19 cellular contexts compared by ENCODE assay signal in genomic region chr6:135334169-135334568, GRCh38.
DNase-seq lines count a peak whose midpoint lies in the region; ATAC-seq and TF ChIP-seq lines count a peak whose summit lies in the region.
"Had no signal": no experiment of that assay in that cellular context is flagged by ENCODE, and none has a peak within 500 bp of the region (broad histone marks: within the 10 kb centered on the region; RNA-seq: fewer than 3 reads in every experiment).

No MANE protein-coding gene starts in this region.

- no peaks in the 10 kb centered on the region for H3K9me3 ChIP-seq in smooth muscle cell (replicated peaks; ENCODE audit: low read depth)
- H3K9me3 ChIP-seq: left lung, upper lobe of left lung had no signal

- no peak overlapping the region for H2AFZ ChIP-seq in smooth muscle cell (ENCODE audit: low read depth)

- no peak for TF ChIP-seq CTCF in astrocyte of the spinal cord (IDR thresholded peaks at IDR 0.05; ENCODE audit: low read depth, low read length)
- no peak for TF ChIP-seq CTCF in smooth muscle cell (IDR thresholded peaks at IDR 0.05; ENCODE audit: borderline replicate concordance, insufficient read depth, poor library complexity, severe bottlenecking)

- H4K20me1 ChIP-seq in smooth muscle cell (ENCODE audit: low read depth): no peaks in the 10 kb centered on the region

- ATAC-seq in stimulated activated effector memory CD8-positive, alpha-beta T cell treated with anti-CD3 and anti-CD28 coated beads, Interleukin-12 subunit alpha, Interleukin-12 subunit beta, amount 100 ng/mL, for 72 hours: no peak
- ATAC-seq: left lung; naive thymus-derived CD8-positive, alpha-beta T cell had no signal

- H3K27ac Mint-ChIP-seq in stimulated activated effector memory CD8-positive, alpha-beta T cell treated with anti-CD3 and anti-CD28 coated beads, Interleukin-12 subunit alpha, Interleukin-12 subunit beta, amount 100 ng/mL, for 72 hours: no peak overlapping the region
- H3K27ac Mint-ChIP-seq: naive thymus-derived CD8-positive, alpha-beta T cell had no signal

- in situ Hi-C loops in astrocyte of the spinal cord (cut with HindIII; ENCODE audit: low sequenced_read_pairs): no loop called here

- H3K79me2 ChIP-seq in smooth muscle cell (ENCODE audit: low read depth): no peaks in the 10 kb centered on the region

- no peaks in the 10 kb centered on the region for H3K27me3 ChIP-seq in smooth muscle cell (ENCODE audit: low read depth)
- H3K27me3 ChIP-seq: left lung, upper lobe of left lung had no signal

- H3K36me3 Mint-ChIP-seq in stimulated activated effector memory CD8-positive, alpha-beta T cell treated with anti-CD3 and anti-CD28 coated beads, Interleukin-12 subunit alpha, Interleukin-12 subunit beta, amount 100 ng/mL, for 72 hours: no peaks in the 10 kb centered on the region

- no peaks in the 10 kb centered on the region for H3K9me3 Mint-ChIP-seq in stimulated activated effector memory CD8-positive, alpha-beta T cell treated with anti-CD3 and anti-CD28 coated beads, Interleukin-12 subunit alpha, Interleukin-12 subunit beta, amount 100 ng/mL, for 72 hours
- H3K9me3 Mint-ChIP-seq: naive thymus-derived CD8-positive, alpha-beta T cell had no signal

- no peak overlapping the region for H3K9ac ChIP-seq in smooth muscle cell (ENCODE audit: low read depth)

- no peaks in the 10 kb centered on the region for H3K4me1 ChIP-seq in smooth muscle cell (ENCODE audit: low read depth)
- H3K4me1 ChIP-seq: left lung, upper lobe of left lung had no signal

- no peak overlapping the region for H3K27ac ChIP-seq in smooth muscle cell (ENCODE audit: low read depth)
- H3K27ac ChIP-seq: left lung, SK-N-MC, upper lobe of left lung had no signal

- DNase-seq in EH (ENCODE audit: low read depth) (peak; percentile 57), LHCN-M2 (ENCODE audit: low read depth) (peak; percentile 59), astrocyte of the spinal cord (ENCODE audit: low read depth, low spot score) (peak; percentile 32), kidney tubule cell (ENCODE audit: low spot score) (peak; percentile 61), smooth muscle cell (lab: John Stamatoyannopoulos, UW; ENCODE audit: unreplicated experiment) (no peak), dedifferentiated amniotic fluid mesenchymal stem cell (ENCODE audit: extremely low spot score) (no peak), Ammon's horn (ENCODE audit: low spot score) (no peak)
- no peak for DNase-seq in stimulated activated effector memory CD8-positive, alpha-beta T cell treated with anti-CD3 and anti-CD28 coated beads, Interleukin-12 subunit alpha, Interleukin-12 subunit beta, amount 100 ng/mL, for 72 hours (ENCODE audit: low spot score in 2 of 2)
- DNase-seq: activated CD8-positive, alpha-beta memory T cell treated with anti-CD3 and anti-CD28 coated beads for 24 hours; activated gamma-delta T cell; C1 segment of cervical spinal cord; caudate nucleus; left lung; naive thymus-derived CD8-positive, alpha-beta T cell; NCI-H2081 treated with DMSO at 0.1 percent for 48 hours; retina; stimulated activated CD4-positive, alpha-beta T cell treated with anti-CD3 and anti-CD28 coated beads, Interleukin-4, amount 100 ng/mL, for 1 hour; upper lobe of left lung had no signal

- WGBS in smooth muscle cell (ENCODE audit: low lambda C conversion rate): 96% methylated on average over 3 of the region's 3 CpGs

- H3K4me2 ChIP-seq in smooth muscle cell: no peak overlapping the region

- H3K4me3 Mint-ChIP-seq in stimulated activated effector memory CD8-positive, alpha-beta T cell treated with anti-CD3 and anti-CD28 coated beads, Interleukin-12 subunit alpha, Interleukin-12 subunit beta, amount 100 ng/mL, for 72 hours: no peak overlapping the region
- H3K4me3 Mint-ChIP-seq: naive thymus-derived CD8-positive, alpha-beta T cell had no signal

- H3K36me3 ChIP-seq in smooth muscle cell (ENCODE audit: low read depth): no peaks in the 10 kb centered on the region
- H3K36me3 ChIP-seq: left lung, upper lobe of left lung had no signal

- peaks cover 5% of the 10 kb centered on the region for H3K4me1 Mint-ChIP-seq in stimulated activated effector memory CD8-positive, alpha-beta T cell treated with anti-CD3 and anti-CD28 coated beads, Interleukin-12 subunit alpha, Interleukin-12 subunit beta, amount 100 ng/mL, for 72 hours
- H3K4me1 Mint-ChIP-seq: naive thymus-derived CD8-positive, alpha-beta T cell had no signal

- no peaks in the 10 kb centered on the region for H3F3A ChIP-seq in smooth muscle cell (ENCODE audit: low read depth)

- no peak overlapping the region for H3K4me3 ChIP-seq in astrocyte of the spinal cord (ENCODE audit: low read depth, low read length)
- H3K4me3 ChIP-seq in smooth muscle cell: no peak overlapping the region
- H3K4me3 ChIP-seq: left lung, SK-N-MC, upper lobe of left lung had no signal

Comparison
In these comparisons a context has a peak if more than half of its experiments do, and no peak if none do; other contexts are left out.
1. DNase-seq: peak in EH (single experiment), LHCN-M2 (single experiment), astrocyte of the spinal cord (single experiment) and kidney tubule cell (single experiment); none in smooth muscle cell (single experiment), stimulated activated effector memory CD8-positive, alpha-beta T cell treated with anti-CD3 and anti-CD28 coated beads, Interleukin-12 subunit alpha, Interleukin-12 subunit beta, amount 100 ng/mL, for 72 hours (0 of 2), dedifferentiated amniotic fluid mesenchymal stem cell (single experiment) and Ammon's horn (single experiment).